ENCODE assay signal across 1 cellular context in genomic region chr11:73717136-73717535, GRCh38.
TF ChIP-seq lines count a peak whose summit lies in the region.

No MANE protein-coding gene starts in this region.

TF ChIP-seq in GM12878, 131 proteins besides CTCF, POLR2A, EP300 and RAD21:
- TF ChIP-seq SIX5 (IDR thresholded peaks at IDR 0.05; ENCODE audit: low read depth, low read length, severe bottlenecking) (no peak), MTA2 (IDR thresholded peaks at IDR 0.05; ENCODE audit: low read depth) (peak; percentile 32; the same call in 1 of the 2 replicates), FOXM1 (IDR thresholded peaks at IDR 0.05; ENCODE audit: low read depth, low read length) (no peak), KAT2A (conservative IDR thresholded peaks at IDR 0.05; ENCODE audit: control insufficient read depth, low read depth, low read length) (no peak)
